Comparison of ENCODE assay signal across 1 cellular context in genomic region chr21:31326478-31327247, GRCh38.
TF ChIP-seq lines count a peak whose summit lies in the region.

No MANE protein-coding gene starts in this region.

TF ChIP-seq in SK-N-SH, 30 proteins besides CTCF, POLR2A, EP300 and RAD21 (continued from another document):
- TF ChIP-seq IRF3 (IDR thresholded peaks at IDR 0.05; ENCODE audit: low read depth, low read length) (no peak), POLR2AphosphoS5 (IDR thresholded peaks at IDR 0.05; ENCODE audit: low read depth, low read length) (no peak), RFX5 (IDR thresholded peaks at IDR 0.05; ENCODE audit: low read length) (no peak), PBX3 (IDR thresholded peaks at IDR 0.05) (no peak), FOXM1 (IDR thresholded peaks at IDR 0.05; ENCODE audit: low read depth) (no peak), RCOR1 (IDR thresholded peaks at IDR 0.05; ENCODE audit: low read length) (no peak), TAF1 (IDR thresholded peaks at IDR 0.05; ENCODE audit: borderline replicate concordance, low read depth, low read length) (no peak)
